Comparison of ENCODE assay signal across 8 cellular contexts in the genomic region with DNA sequence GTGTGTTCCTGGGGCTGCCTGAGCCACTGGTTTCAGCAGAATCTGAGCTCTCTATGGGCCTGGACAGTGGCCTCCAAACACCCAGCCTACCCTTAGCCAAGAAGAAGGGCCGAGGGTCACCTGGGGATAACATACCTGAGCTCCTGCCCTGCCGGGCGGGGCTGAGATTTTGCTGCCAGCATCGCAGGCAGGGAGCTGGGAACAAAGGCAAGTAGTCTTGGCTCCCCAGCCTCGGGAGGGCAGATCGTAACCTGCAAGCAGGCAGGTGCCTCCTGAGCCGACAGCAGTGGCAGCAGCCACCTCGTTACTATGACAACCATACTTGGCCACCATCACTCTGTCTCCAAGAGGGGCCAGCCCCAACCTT. TPM values are rescaled to one million over a fixed set of nuclear protein-coding genes. Genes with fewer than 3 reads are reported as not detected.
DNase-seq lines count a peak whose midpoint lies in the region; ATAC-seq and TF ChIP-seq lines count a peak whose summit lies in the region.

No MANE protein-coding gene starts in this region.

- H3K4me3 ChIP-seq in PC-3 (ENCODE audit: low read length) (peak overlapping the region; percentile 36; the same call in 1 of the 2 replicates), gastroesophageal sphincter (no peak overlapping the region)

- BruUV-seq in PC-3 (replicated peaks; lab: Mats Ljungman, UMichigan) = TSS peak; percentile 86

- H4K20me1 ChIP-seq in PC-3 (ENCODE audit: low read length) = no peaks in the 10 kb centered on the region

- POLR2A ChIA-PET in PC-3 (lab: Charles Lee; ENCODE audit: unreplicated experiment) = interaction anchor here (0.6 to 2.0 kb wide), 9 partner anchors 18 to 470 kb away, joined by 3 to 17 read pairs (median 5); partner anchors contain the start of gene IRF2BP2

- CTCF ChIA-PET in PC-3 (lab: Charles Lee) = no interaction called here

- H3K4me1 ChIP-seq in PC-3 (ENCODE audit: insufficient read depth, low read length) (peaks cover 79% of the 10 kb centered on the region), gastroesophageal sphincter (peaks cover 3 to 69% (median 25%) of the 10 kb centered on the region in 3 donors)

- intact Hi-C loops in PC-3 (cut with micrococcal nuclease) = loop anchor here (1.0 to 2.0 kb wide), 5 partner anchors 94 to 471 kb away; partner anchors contain the start of gene IRF2BP2

- H3K27ac ChIP-seq in PC-3 (ENCODE audit: low read length) (peak overlapping the region; percentile 100), gastroesophageal sphincter (peak overlapping the region; percentile 78 to 91 (median 85)), substantia nigra (ENCODE audit: low read depth, low read length, poor library complexity, severe bottlenecking) (peak overlapping the region; percentile 2)

- no peak overlapping the region for H2AFZ ChIP-seq in PC-3 (ENCODE audit: low read length)

- peaks cover 12% of the 10 kb centered on the region for H3F3A ChIP-seq in PC-3 (ENCODE audit: low read length, unreplicated experiment)

- H3K27me3 ChIP-seq in PC-3 (ENCODE audit: low read length) (no peaks in the 10 kb centered on the region), gastroesophageal sphincter (no peaks in the 10 kb centered on the region)

- TF ChIP-seq POLR2A in gastroesophageal sphincter (IDR thresholded peaks at IDR 0.05) = no peak

- DNase-seq in NCI-H2171 treated with DMSO at 0.1 percent for 48 hours (lab: John Stamatoyannopoulos, UW) (peak; percentile 43), NCI-H2171 (lab: John Stamatoyannopoulos, UW) (no peak), PC-3 (no peak), substantia nigra (lab: John Stamatoyannopoulos, UW) (peak in 4 of 49 donors; percentile 36 to 65 (median 48))

- no peak; the same call in none of the 2 replicates for ATAC-seq in PC-3
- ATAC-seq in gastroesophageal sphincter = no peak
- ATAC-seq in HG03342 (IDR thresholded peaks at IDR 0.05; ENCODE audit: unreplicated experiment) = no peak
- ATAC-seq in HG03095 (IDR thresholded peaks at IDR 0.05; ENCODE audit: unreplicated experiment) = no peak
- ATAC-seq in GM21576 (IDR thresholded peaks at IDR 0.05; ENCODE audit: unreplicated experiment) = no peak

- H3K4me2 ChIP-seq in PC-3 (ENCODE audit: low read length) = peak overlapping the region; percentile 77

- H3K36me3 ChIP-seq in PC-3 (ENCODE audit: low read depth, low read length) = no peaks in the 10 kb centered on the region; the same call in 1 of the 2 replicates
- H3K36me3 ChIP-seq in gastroesophageal sphincter = no peaks in the 10 kb centered on the region

- H3K9me3 ChIP-seq in PC-3 (ENCODE audit: low read length) (no peaks in the 10 kb centered on the region), gastroesophageal sphincter (no peaks in the 10 kb centered on the region)

- H3K9ac ChIP-seq in PC-3 (ENCODE audit: low read length) = peak overlapping the region; percentile 95

- H3K79me2 ChIP-seq in PC-3 (ENCODE audit: low read length) = peaks cover 4% of the 10 kb centered on the region; the same call in 1 of the 2 replicates

- TF ChIP-seq CTCF in PC-3 (conservative IDR thresholded peaks at IDR 0.05; ENCODE audit: low read depth, low read length) (no peak), gastroesophageal sphincter (IDR thresholded peaks at IDR 0.05) (no peak)

- no CpG with 5 or more reads among the region's 8 CpGs for WGBS in gastroesophageal sphincter (ENCODE audit: low coverage in 1 of 2), 2 donors

- no peaks in the 10 kb centered on the region for H3K9me2 ChIP-seq in PC-3 (replicated peaks; ENCODE audit: low read length)

- TF ChIP-seq EP300 in gastroesophageal sphincter (IDR thresholded peaks at IDR 0.05) = no peak

RNA-seq across cellular contexts. Expression of gene TOMM20, which starts 54.7 kb away (rescaled TPM):
- total RNA-seq in PC-3 (2014; rRNA removed) = 45.2 and 48.0 TPM in 2 replicates
- 100 to 1,000 TPM in 2 of 4 donors, 10 to 100 TPM in 2; 57.8 to 111 (median 99.1) TPM for total RNA-seq in gastroesophageal sphincter

Comparison
In these comparisons a context has a peak if more than half of its experiments do, and no peak if none do; other contexts are left out.
1. H3K27ac ChIP-seq: peak in every context shown above with its lines; median percentile 100 in PC-3; 85 in gastroesophageal sphincter; 2 in substantia nigra.